In the genomic region with DNA sequence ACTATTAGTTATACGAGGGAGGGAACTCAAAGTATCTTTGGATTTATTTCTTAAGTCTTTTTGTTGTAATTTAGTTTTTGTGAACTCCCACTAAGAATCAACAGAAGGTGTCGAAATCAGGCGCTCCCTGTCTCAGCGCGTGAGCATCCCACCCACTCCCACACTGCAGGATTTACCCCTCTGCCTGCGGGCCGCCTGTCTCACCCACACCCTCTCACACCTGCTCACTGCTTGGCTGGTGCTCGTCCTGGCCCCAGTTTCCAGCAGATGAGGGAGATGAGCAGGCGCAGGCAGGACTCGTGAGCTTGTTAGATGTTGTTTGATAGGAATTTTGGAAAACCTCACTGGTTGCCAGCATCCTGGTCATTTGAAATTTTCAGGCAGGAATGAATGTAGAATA, we compare ENCODE assay signal across 24 cellular contexts. TPM values are rescaled to one million over a fixed set of nuclear protein-coding genes. Genes with fewer than 3 reads are reported as not detected.
A peak's percentile ranks its signal among the peaks of the same experiment; 100 is the strongest.
DNase-seq lines count a peak whose midpoint lies in the region; ATAC-seq, FAIRE-seq and TF ChIP-seq lines count a peak whose summit lies in the region.
"Had no signal": no experiment of that assay in that cellular context is flagged by ENCODE, and none has a peak within 500 bp of the region (broad histone marks: within the 10 kb centered on the region; RNA-seq: fewer than 3 reads in every experiment).

No MANE protein-coding gene starts in this region.

- H3K4me1 ChIP-seq in HepG2 (ENCODE audit: insufficient read depth, low read length), result no peaks in the 10 kb centered on the region
- H3K4me1 ChIP-seq: A549, Caco-2, HAP-1 had no signal

- no peak for FAIRE-seq in HepG2 (lab: Jason Lieb, UNC)
- FAIRE-seq: A549, G401.6, GM12878, HTR-8/SVneo, RCC 7860 had no signal

- no peaks in the 10 kb centered on the region for H3K9me3 Mint-ChIP-seq in natural killer cell treated with Interleukin-12 subunit alpha and Interleukin-12 subunit beta and Interleukin-15 and Interleukin-18, amount 100 ng/mL, for 72 hours
- H3K9me3 Mint-ChIP-seq in natural killer cell, result no peaks in the 10 kb centered on the region
- no peaks in the 10 kb centered on the region for H3K9me3 Mint-ChIP-seq in glutamatergic neuron (ENCODE audit: unreplicated experiment)
- H3K9me3 Mint-ChIP-seq in stimulated activated naive B cell treated with anti-CD40 and anti-IgM and Interleukin-4, amounts not matched to agents 10 μg/mL and 1 μg/mL and 100 μg/mL, for 72 hours, result no peaks in the 10 kb centered on the region
- H3K9me3 Mint-ChIP-seq: CD8-positive, alpha-beta T cell; GM23338 had no signal

- H3K27me3 ChIP-seq in HepG2 (ENCODE audit: control insufficient read depth in 1 of 2, insufficient read depth in 2 of 2, low read length in 2 of 2), result no peaks in the 10 kb centered on the region

- H3K36me3 ChIP-seq in HepG2 (replicated peaks in 1 of 2; ENCODE audit: control insufficient read depth in 1 of 2, insufficient read depth in 2 of 2, low read length in 2 of 2), result peaks cover 17 to 60% of the 10 kb centered on the region in 2 experiments; a peak in 4 of 5 replicates
- H3K36me3 ChIP-seq: HAP-1 had no signal

- H3K27ac ChIP-seq in HepG2 (ENCODE audit: extremely low read length, insufficient read depth, low read length), result no peak overlapping the region
- H3K27ac ChIP-seq: A549 had no signal

- no TSS peak for BruUV-seq in HepG2 (replicated peaks; lab: Mats Ljungman, UMichigan)

- no peak overlapping the region for H3K4me3 Mint-ChIP-seq in natural killer cell treated with Interleukin-12 subunit alpha and Interleukin-12 subunit beta and Interleukin-15 and Interleukin-18, amount 100 ng/mL, for 72 hours
- H3K4me3 Mint-ChIP-seq in natural killer cell (no peak overlapping the region), glutamatergic neuron (ENCODE audit: unreplicated experiment) (no peak overlapping the region)
- no peak overlapping the region for H3K4me3 Mint-ChIP-seq in stimulated activated naive B cell treated with anti-CD40 and anti-IgM and Interleukin-4, amounts not matched to agents 10 μg/mL and 1 μg/mL and 100 μg/mL, for 72 hours
- H3K4me3 Mint-ChIP-seq: CD8-positive, alpha-beta T cell; GM23338 had no signal

- intact Hi-C loops in natural killer cell (cut with micrococcal nuclease) (no loop called here), HepG2 (cut with micrococcal nuclease; ENCODE audit: unreplicated experiment) (no loop called here)

- H3K36me3 Mint-ChIP-seq in natural killer cell treated with Interleukin-12 subunit alpha and Interleukin-12 subunit beta and Interleukin-15 and Interleukin-18, amount 100 ng/mL, for 72 hours, result no peaks in the 10 kb centered on the region
- H3K36me3 Mint-ChIP-seq in natural killer cell (no peaks in the 10 kb centered on the region), glutamatergic neuron (ENCODE audit: unreplicated experiment) (no peaks in the 10 kb centered on the region)
- H3K36me3 Mint-ChIP-seq in stimulated activated naive B cell treated with anti-CD40 and anti-IgM and Interleukin-4, amounts not matched to agents 10 μg/mL and 1 μg/mL and 100 μg/mL, for 72 hours, result peaks cover 0 to 4% of the 10 kb centered on the region in 2 donors

- no peak overlapping the region for H3K4me3 ChIP-seq in HepG2 (replicated peaks in 1 of 3; ENCODE audit: insufficient read depth in 1 of 3, low read depth in 2 of 3, low read length in 3 of 3)
- H3K4me3 ChIP-seq: A549, GM12878, GM23338, HAP-1 had no signal

- TF ChIP-seq POLR2A in HepG2 (IDR thresholded peaks at IDR 0.05; ENCODE audit: insufficient read depth in 1 of 2, low read depth in 2 of 2, low read length in 2 of 2), result no peak

- TF ChIP-seq CTCF in natural killer cell (IDR thresholded peaks at IDR 0.05) (no peak), glutamatergic neuron (IDR thresholded peaks at IDR 0.05; ENCODE audit: partially characterized antibody, unreplicated experiment) (no peak), HepG2 (CRISPR knock-in tag; IDR thresholded peaks at IDR 0.05) (no peak)

- in situ Hi-C loops in HepG2 (cut with HindIII; ENCODE audit: extremely low pct_ligation_motif_present, low pct_unique_long_range_greater_than_20kb), result no loop called here

- TF ChIP-seq RAD21 in HepG2 (CRISPR knock-in tag; IDR thresholded peaks at IDR 0.05), result no peak

- 96% methylated on average over 10 of the region's 10 CpGs for WGBS in HepG2 (ENCODE audit: low lambda C conversion rate)

- no peak for ATAC-seq in natural killer cell treated with Interleukin-12 subunit alpha and Interleukin-12 subunit beta and Interleukin-15 and Interleukin-18, amount 100 ng/mL, for 72 hours
- ATAC-seq in natural killer cell (no peak), HepG2 (no peak)
- ATAC-seq in stimulated activated naive B cell treated with anti-CD40 and anti-IgM and Interleukin-4, amounts not matched to agents 10 μg/mL and 1 μg/mL and 100 μg/mL, for 72 hours (replicated peaks), result no peak
- ATAC-seq: A549; CD8-positive, alpha-beta T cell; GM12878 had no signal

- TF ChIP-seq EP300 in HepG2 (IDR thresholded peaks at IDR 0.05; ENCODE audit: low read depth in 2 of 2, low read length in 2 of 2) (no peak), HepG2 (CRISPR knock-in tag; IDR thresholded peaks at IDR 0.05; ENCODE audit: borderline replicate concordance) (no peak)

- H2AFZ ChIP-seq in HepG2 (ENCODE audit: low read length), result no peak overlapping the region
- H2AFZ ChIP-seq: GM23338 had no signal

- no peak overlapping the region for H3K9ac ChIP-seq in HepG2 (ENCODE audit: insufficient read depth, low read depth, low read length)

- H3K4me2 ChIP-seq in HepG2 (ENCODE audit: low read depth, low read length), result no peak overlapping the region
- H3K4me2 ChIP-seq: A549, GM23338 had no signal

- H4K20me1 ChIP-seq in HepG2 (ENCODE audit: insufficient read depth, low read length), result no peaks in the 10 kb centered on the region

- H3K79me2 ChIP-seq in HepG2 (ENCODE audit: insufficient read depth, low read length), result no peaks in the 10 kb centered on the region

- DNase-seq in natural killer cell treated with Interleukin-12 subunit alpha and Interleukin-12 subunit beta and Interleukin-15 and Interleukin-18, amount 100 ng/mL, for 72 hours (ENCODE audit: low spot score), result peak; percentile 31
- no peak for DNase-seq in natural killer cell
- DNase-seq in glutamatergic neuron, result peak; percentile 10
- peak; percentile 48 for DNase-seq in occipital lobe (lab: John Stamatoyannopoulos, UW)
- no peak for DNase-seq in stimulated activated naive B cell treated with anti-CD40 and anti-IgM and Interleukin-4, amounts not matched to agents 10 μg/mL and 1 μg/mL and 100 μg/mL, for 72 hours
- DNase-seq in stimulated activated naive CD4-positive, alpha-beta T cell (lab: John Stamatoyannopoulos, UW), result no peak
- DNase-seq in HepG2 (ENCODE audit: low spot score), result no peak
- DNase-seq: AML-193; C1 segment of cervical spinal cord; Caco-2; CD8-positive, alpha-beta T cell; KBM-7; NCI-H2029; NCI-H446; NCI-H524 treated with DMSO at 0.1 percent for 48 hours; NCI-H774; SHP77 had no signal

- H3K4me1 Mint-ChIP-seq in natural killer cell treated with Interleukin-12 subunit alpha and Interleukin-12 subunit beta and Interleukin-15 and Interleukin-18, amount 100 ng/mL, for 72 hours (ENCODE audit: low read depth in 2 of 2), result no peaks in the 10 kb centered on the region
- H3K4me1 Mint-ChIP-seq in natural killer cell, result no peaks in the 10 kb centered on the region
- peaks cover 6% of the 10 kb centered on the region for H3K4me1 Mint-ChIP-seq in glutamatergic neuron (ENCODE audit: low read depth, unreplicated experiment)
- H3K4me1 Mint-ChIP-seq in stimulated activated naive B cell treated with anti-CD40 and anti-IgM and Interleukin-4, amounts not matched to agents 10 μg/mL and 1 μg/mL and 100 μg/mL, for 72 hours, result no peaks in the 10 kb centered on the region

- CTCF ChIA-PET in HepG2 (lab: Yijun Ruan, JAX; ENCODE audit: low intra/inter-chr PET ratio, low total read pairs), result no interaction called here

- H3K27me3 Mint-ChIP-seq in natural killer cell treated with Interleukin-12 subunit alpha and Interleukin-12 subunit beta and Interleukin-15 and Interleukin-18, amount 100 ng/mL, for 72 hours, result no peaks in the 10 kb centered on the region
- H3K27me3 Mint-ChIP-seq in natural killer cell (ENCODE audit: low read depth in 2 of 2) (no peaks in the 10 kb centered on the region), glutamatergic neuron (ENCODE audit: unreplicated experiment) (peaks cover 5% of the 10 kb centered on the region)
- no peaks in the 10 kb centered on the region for H3K27me3 Mint-ChIP-seq in stimulated activated naive B cell treated with anti-CD40 and anti-IgM and Interleukin-4, amounts not matched to agents 10 μg/mL and 1 μg/mL and 100 μg/mL, for 72 hours

- no peak overlapping the region for H3K27ac Mint-ChIP-seq in natural killer cell treated with Interleukin-12 subunit alpha and Interleukin-12 subunit beta and Interleukin-15 and Interleukin-18, amount 100 ng/mL, for 72 hours
- no peak overlapping the region for H3K27ac Mint-ChIP-seq in natural killer cell
- no peak overlapping the region for H3K27ac Mint-ChIP-seq in glutamatergic neuron (ENCODE audit: unreplicated experiment)
- no peak overlapping the region for H3K27ac Mint-ChIP-seq in stimulated activated naive B cell treated with anti-CD40 and anti-IgM and Interleukin-4, amounts not matched to agents 10 μg/mL and 1 μg/mL and 100 μg/mL, for 72 hours
- H3K27ac Mint-ChIP-seq: CD8-positive, alpha-beta T cell; GM23338 had no signal

- H3K9me3 ChIP-seq in HepG2 (ENCODE audit: low read length), result no peaks in the 10 kb centered on the region
- H3K9me3 ChIP-seq: A549, Caco-2, HAP-1 had no signal

- POLR2A ChIA-PET in HepG2 (lab: Yijun Ruan, JAX), result no interaction called here

RNA-seq across cellular contexts. Expression of a gene that starts 20.8 kb away (rescaled TPM):
- total RNA-seq in natural killer cell treated with Interleukin-12 subunit alpha and Interleukin-12 subunit beta and Interleukin-15 and Interleukin-18, amount 100 ng/mL, for 72 hours, result not detected
- total RNA-seq in natural killer cell (under 1 TPM in 2 of 3 donors, not detected in 1; 0.43 to 0.54 TPM), glutamatergic neuron (ENCODE audit: unreplicated experiment) (9.4 TPM), occipital lobe (1.2 TPM), HepG2 (2016; rRNA removed; fragmentation: Illumina TruSeq; extraction: Trizol) (0.98 and 8.5 TPM in 2 replicates)
- total RNA-seq in HepG2 (2016; cell fraction: cytosol; rRNA removed; fragmentation: Illumina TruSeq; extraction: Trizol; ENCODE audit: low read depth), result 1.8 and 1.9 TPM in 2 replicates
- 1.2 and 9.0 TPM in 2 replicates for total RNA-seq in HepG2 (2016; cell fraction: insoluble cytoplasmic fraction; rRNA removed; fragmentation: Illumina TruSeq; extraction: Trizol)
- total RNA-seq in HepG2 (2016; cell fraction: membrane; rRNA removed; fragmentation: Illumina TruSeq; extraction: Trizol), result 1.4 and 1.8 TPM in 2 replicates
- total RNA-seq in HepG2 (2016; cell fraction: nucleus; rRNA removed; fragmentation: Illumina TruSeq; extraction: Trizol), result 14.0 and 15.7 TPM in 2 replicates
- 63.6 and 107 TPM in 2 replicates for polyA plus RNA-seq in HepG2 (2011; rRNA removed)
- 8.9 and 16.3 TPM in 2 replicates for polyA plus RNA-seq in HepG2 (2011; cell fraction: cytosol; rRNA removed)
- polyA plus RNA-seq in HepG2 (2011; cell fraction: nucleus; rRNA removed), result 1,761 and 2,041 TPM in 2 replicates
- 31.4 and 46.5 TPM in 2 replicates for polyA plus RNA-seq in HepG2 (2012)
- polyA plus RNA-seq in HepG2 (2016; cell fraction: cytosol; fragmentation: Illumina TruSeq; extraction: Trizol; ENCODE audit: low read depth), result 1.9 and 2.1 TPM in 2 replicates
- polyA plus RNA-seq in HepG2 (2016; cell fraction: insoluble cytoplasmic fraction; fragmentation: Illumina TruSeq; extraction: Trizol; ENCODE audit: low read depth), result 1.9 and 2.5 TPM in 2 replicates
- 1.6 and 2.1 TPM in 2 replicates for polyA plus RNA-seq in HepG2 (2016; cell fraction: membrane; fragmentation: Illumina TruSeq; extraction: Trizol; ENCODE audit: low read depth)
- 65.6 and 66.9 TPM in 2 replicates for polyA plus RNA-seq in HepG2 (2016; cell fraction: nucleus; fragmentation: Illumina TruSeq; extraction: Trizol; ENCODE audit: insufficient read depth, low read depth)
- polyA minus RNA-seq in HepG2 (2011; rRNA and poly(A)+ RNA removed; ENCODE audit: low replicate concordance), result 15.4 TPM in 1 of 2 replicates, not detected in the other
- 5.8 and 5.9 TPM in 2 replicates for polyA minus RNA-seq in HepG2 (2011; cell fraction: cytosol; rRNA and poly(A)+ RNA removed)
- 43.4 and 57.3 TPM in 2 replicates for polyA minus RNA-seq in HepG2 (2011; cell fraction: nucleus; rRNA and poly(A)+ RNA removed)
- total RNA-seq: CD8-positive, alpha-beta T cell had no signal
- polyA plus RNA-seq: GM12878, GM23338 had no signal

RNA-seq across cellular contexts. Expression of a gene that starts 42.1 kb away (rescaled TPM):
- under 1 TPM in 1 of 2 donors, not detected in 1; 0.17 TPM for total RNA-seq in natural killer cell treated with Interleukin-12 subunit alpha and Interleukin-12 subunit beta and Interleukin-15 and Interleukin-18, amount 100 ng/mL, for 72 hours
- total RNA-seq in natural killer cell, result 1 to 10 TPM; 1.3 to 2.9 (median 1.6) TPM
- 5.1 TPM for total RNA-seq in glutamatergic neuron (ENCODE audit: unreplicated experiment)
- total RNA-seq in occipital lobe, result not detected
- 0.07 TPM in 1 of 2 replicates, not detected in the other for total RNA-seq in HepG2 (2016; rRNA removed; fragmentation: Illumina TruSeq; extraction: Trizol)
- total RNA-seq in HepG2 (2016; cell fraction: cytosol; rRNA removed; fragmentation: Illumina TruSeq; extraction: Trizol; ENCODE audit: low read depth), result not detected in 2 replicates
- total RNA-seq in HepG2 (2016; cell fraction: insoluble cytoplasmic fraction; rRNA removed; fragmentation: Illumina TruSeq; extraction: Trizol), result 0.04 TPM in 1 of 2 replicates, not detected in the other
- total RNA-seq in HepG2 (2016; cell fraction: membrane; rRNA removed; fragmentation: Illumina TruSeq; extraction: Trizol), result 0.06 TPM in 1 of 2 replicates, not detected in the other
- total RNA-seq in HepG2 (2016; cell fraction: nucleus; rRNA removed; fragmentation: Illumina TruSeq; extraction: Trizol), result not detected in 2 replicates
- polyA plus RNA-seq in HepG2 (2011; rRNA removed), result 0.03 and 0.05 TPM in 2 replicates
- polyA plus RNA-seq in HepG2 (2011; cell fraction: cytosol; rRNA removed), result 0.05 and 0.08 TPM in 2 replicates
- 0.26 and 0.32 TPM in 2 replicates for polyA plus RNA-seq in HepG2 (2011; cell fraction: nucleus; rRNA removed)
- not detected in 2 replicates for polyA plus RNA-seq in HepG2 (2012)
- polyA plus RNA-seq in HepG2 (2016; cell fraction: cytosol; fragmentation: Illumina TruSeq; extraction: Trizol; ENCODE audit: low read depth), result not detected in 2 replicates
- polyA plus RNA-seq in HepG2 (2016; cell fraction: insoluble cytoplasmic fraction; fragmentation: Illumina TruSeq; extraction: Trizol; ENCODE audit: low read depth), result 0.19 TPM in 1 of 2 replicates, not detected in the other
- polyA plus RNA-seq in HepG2 (2016; cell fraction: membrane; fragmentation: Illumina TruSeq; extraction: Trizol; ENCODE audit: low read depth), result not detected in 2 replicates
- polyA plus RNA-seq in HepG2 (2016; cell fraction: nucleus; fragmentation: Illumina TruSeq; extraction: Trizol; ENCODE audit: insufficient read depth, low read depth), result not detected in 2 replicates
- polyA minus RNA-seq in HepG2 (2011; rRNA and poly(A)+ RNA removed; ENCODE audit: low replicate concordance), result 0.38 TPM in 1 of 2 replicates, not detected in the other
- not detected in 2 replicates for polyA minus RNA-seq in HepG2 (2011; cell fraction: cytosol; rRNA and poly(A)+ RNA removed)
- polyA minus RNA-seq in HepG2 (2011; cell fraction: nucleus; rRNA and poly(A)+ RNA removed), result not detected in 2 replicates
- total RNA-seq: CD8-positive, alpha-beta T cell had no signal

Comparison
In these comparisons a context has a peak if more than half of its experiments do, and no peak if none do; other contexts are left out.
1. DNase-seq: peak in natural killer cell treated with Interleukin-12 subunit alpha and Interleukin-12 subunit beta and Interleukin-15 and Interleukin-18, amount 100 ng/mL, for 72 hours (single experiment), glutamatergic neuron (single experiment) and occipital lobe (single experiment); none in natural killer cell (single experiment), stimulated activated naive B cell treated with anti-CD40 and anti-IgM and Interleukin-4, amounts not matched to agents 10 μg/mL and 1 μg/mL and 100 μg/mL, for 72 hours (single experiment), stimulated activated naive CD4-positive, alpha-beta T cell (0 of 6) and HepG2 (single experiment).